ENCODE assay signal across 13 cellular contexts in the genomic region with DNA sequence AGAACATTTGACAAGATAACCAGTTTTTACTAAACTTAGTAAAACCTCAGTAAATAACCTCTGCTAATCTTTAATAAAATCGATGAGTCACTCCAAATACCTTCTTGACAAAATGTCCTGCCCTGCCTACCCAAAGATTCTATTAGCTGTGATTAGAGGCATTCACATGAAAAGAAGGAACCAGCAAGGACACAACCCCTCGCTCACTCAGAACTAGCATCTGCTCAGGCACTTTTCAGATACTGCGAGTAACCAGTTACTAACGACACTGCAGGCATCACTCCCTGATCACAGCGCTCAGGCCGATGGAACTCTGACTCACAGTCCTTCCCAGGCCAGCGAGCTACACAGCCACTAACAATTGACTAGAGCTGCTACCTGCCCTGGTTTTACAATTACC. TPM values are rescaled to one million over a fixed set of nuclear protein-coding genes. Genes with fewer than 3 reads are reported as not detected.
A peak's percentile ranks its signal among the peaks of the same experiment; 100 is the strongest.
DNase-seq lines count a peak whose midpoint lies in the region; ATAC-seq and TF ChIP-seq lines count a peak whose summit lies in the region.
"Had no signal": no experiment of that assay in that cellular context is flagged by ENCODE, and none has a peak within 500 bp of the region (broad histone marks: within the 10 kb centered on the region; RNA-seq: fewer than 3 reads in every experiment).

No MANE protein-coding gene starts in this region.

- H3K4me1 Mint-ChIP-seq in HFFc6 (ENCODE audit: low read depth) = peaks cover 54% of the 10 kb centered on the region

- peaks cover 47% of the 10 kb centered on the region for H3K36me3 Mint-ChIP-seq in HFFc6 (ENCODE audit: low read depth)

- peak overlapping the region; percentile 84 for H3K27ac Mint-ChIP-seq in HFFc6
- H3K27ac Mint-ChIP-seq: T-helper 1 cell treated with Interleukin-12 subunit alpha and Interleukin-12 subunit beta and Interleukin-4 antibody, amounts not matched to agents 30 μg/mL and 1 μg/mL, for 36 hours had no signal

- H3K4me3 Mint-ChIP-seq in HFFc6 = peak overlapping the region; percentile 59
- H3K4me3 Mint-ChIP-seq: activated T-helper 1 cell treated with anti-CD3 and anti-CD28 coated beads, Interleukin-12 subunit alpha, Interleukin-12 subunit beta, Interleukin-2, Interleukin-4 antibody, amounts not matched to agents 30 ng/mL and 10 ng/mL and 1 ng/mL, durations not matched to agents 14 hours and 24 hours and 36 hours; T-helper 1 cell treated with Interleukin-12 subunit alpha and Interleukin-12 subunit beta and Interleukin-4 antibody, amounts not matched to agents 30 μg/mL and 1 μg/mL, for 36 hours had no signal

- H3K27me3 Mint-ChIP-seq in HFFc6 (ENCODE audit: insufficient read depth) = peaks cover 1% of the 10 kb centered on the region; the same call in 1 of the 2 replicates

- DNase-seq in AG10803 (ENCODE audit: low read depth) = peak; percentile 24
- DNase-seq in HFFc6 = peak; percentile 80
- peak; percentile 55 for DNase-seq in amniotic epithelial cell (ENCODE audit: low read depth)
- peak; percentile 56 for DNase-seq in kidney epithelial cell (ENCODE audit: low read depth)
- no peak for DNase-seq in gastrocnemius medialis
- no peak for DNase-seq in activated CD8-positive, alpha-beta memory T cell treated with anti-CD3 and anti-CD28 coated beads for 24 hours
- no peak for DNase-seq in GM19238 (ENCODE audit: insufficient read length, low spot score)
- DNase-seq in medulla oblongata (ENCODE audit: extremely low spot score) = no peak
- DNase-seq: effector CD8-positive, alpha-beta T cell; NCI-H526 had no signal

- in situ Hi-C loops in gastrocnemius medialis (cut with MboI; ENCODE audit: low sequenced_read_pairs in 4 of 4) = no loop called here

- H3K36me3 ChIP-seq in kidney epithelial cell (ENCODE audit: control insufficient read depth, insufficient read depth, low read length) = peaks cover 1% of the 10 kb centered on the region
- peaks cover 3 to 61% of the 10 kb centered on the region in 2 donors for H3K36me3 ChIP-seq in gastrocnemius medialis

- H3K27me3 ChIP-seq in kidney epithelial cell (ENCODE audit: control insufficient read depth, insufficient read depth, low read length) (no peaks in the 10 kb centered on the region), gastrocnemius medialis (no peaks in the 10 kb centered on the region)
- H3K27me3 ChIP-seq: right atrium auricular region had no signal

- H3K9me3 ChIP-seq in gastrocnemius medialis = no peaks in the 10 kb centered on the region
- H3K9me3 ChIP-seq: right atrium auricular region had no signal

- H3K27ac ChIP-seq in gastrocnemius medialis = no peak overlapping the region
- H3K27ac ChIP-seq: right atrium auricular region had no signal

- no peak for TF ChIP-seq CTCF in AG10803 (conservative IDR thresholded peaks at IDR 0.05; ENCODE audit: low read length)
- no peak for TF ChIP-seq CTCF in HFFc6 (IDR thresholded peaks at IDR 0.05)
- TF ChIP-seq CTCF in kidney epithelial cell (IDR thresholded peaks at IDR 0.05; ENCODE audit: insufficient read depth, low read length, poor library complexity, severe bottlenecking) = no peak
- no peak for TF ChIP-seq CTCF in gastrocnemius medialis (IDR thresholded peaks at IDR 0.05 in 4 of 5, conservative IDR thresholded peaks at IDR 0.05 in 1 of 5)

- H3K9me3 Mint-ChIP-seq in HFFc6 = no peaks in the 10 kb centered on the region
- H3K9me3 Mint-ChIP-seq: activated T-helper 1 cell treated with anti-CD3 and anti-CD28 coated beads, Interleukin-12 subunit alpha, Interleukin-12 subunit beta, Interleukin-2, Interleukin-4 antibody, amounts not matched to agents 30 ng/mL and 10 ng/mL and 1 ng/mL, durations not matched to agents 14 hours and 24 hours and 36 hours; T-helper 1 cell treated with Interleukin-12 subunit alpha and Interleukin-12 subunit beta and Interleukin-4 antibody, amounts not matched to agents 30 μg/mL and 1 μg/mL, for 36 hours had no signal

- no peak for ATAC-seq in gastrocnemius medialis

- TF ChIP-seq POLR2A in gastrocnemius medialis (IDR thresholded peaks at IDR 0.05) = no peak

- intact Hi-C loops in gastrocnemius medialis (cut with DNase I; ENCODE audit: low total_unique reads) = loop anchor here (10.0 kb wide), 1 partner anchor 75 kb away; no protein-coding TSS in a partner anchor

- no peak overlapping the region for H3K4me3 ChIP-seq in AG10803 (ENCODE audit: low read length)
- no peak overlapping the region for H3K4me3 ChIP-seq in kidney epithelial cell (ENCODE audit: low read depth, low read length)
- H3K4me3 ChIP-seq in gastrocnemius medialis = no peak overlapping the region
- H3K4me3 ChIP-seq: right atrium auricular region had no signal

- no peaks in the 10 kb centered on the region for H3K4me1 ChIP-seq in gastrocnemius medialis

RNA-seq across cellular contexts. Expression of gene PELP1, which starts 24.3 kb away (rescaled TPM):
- 10 to 100 TPM; 52.8 to 64.9 (median 60.5) TPM for total RNA-seq in HFFc6 (2021; fragmentation: NEBNext Ultra II Directional; extraction: Animal tissue kit (Norgen Biotek cat#: 25700))
- total RNA-seq in kidney epithelial cell (33.8 and 46.2 TPM in 2 replicates), gastrocnemius medialis (10 to 100 TPM; 31.5 to 46.8 (median 35.6) TPM)

RNA-seq across cellular contexts. Expression of gene ARRB2, which starts 30.8 kb away (rescaled TPM):
- total RNA-seq in HFFc6 (2021; fragmentation: NEBNext Ultra II Directional; extraction: Animal tissue kit (Norgen Biotek cat#: 25700)) = 10 to 100 TPM in 2 of 6 experiments, 1 to 10 TPM in 4; 8.0 to 10.7 (median 9.1) TPM
- total RNA-seq in kidney epithelial cell (5.8 and 6.8 TPM in 2 replicates), gastrocnemius medialis (10 to 100 TPM in 1 of 4 donors, 1 to 10 TPM in 3; 5.5 to 11.8 (median 7.8) TPM)

RNA-seq across cellular contexts. Expression of gene ALOX15, which starts 38.2 kb away (rescaled TPM):
- not detected for total RNA-seq in HFFc6 (2021; fragmentation: NEBNext Ultra II Directional; extraction: Animal tissue kit (Norgen Biotek cat#: 25700))
- total RNA-seq in kidney epithelial cell = not detected in 2 replicates
- total RNA-seq in gastrocnemius medialis = not detected
- total RNA-seq: activated T-helper 1 cell treated with anti-CD3 and anti-CD28 coated beads, Interleukin-12 subunit alpha, Interleukin-12 subunit beta, Interleukin-2, Interleukin-4 antibody, amounts not matched to agents 30 ng/mL and 10 ng/mL and 1 ng/mL, durations not matched to agents 14 hours and 24 hours and 36 hours had no signal

RNA-seq across cellular contexts. Expression of gene MED11, which starts 51.6 kb away (rescaled TPM):
- total RNA-seq in HFFc6 (2021; fragmentation: NEBNext Ultra II Directional; extraction: Animal tissue kit (Norgen Biotek cat#: 25700)) = 10 to 100 TPM; 15.3 to 19.1 (median 17.4) TPM
- total RNA-seq in kidney epithelial cell (19.1 and 23.6 TPM in 2 replicates), gastrocnemius medialis (10 to 100 TPM; 29.4 to 58.5 (median 44.8) TPM)

RNA-seq across cellular contexts. Expression of gene ZMYND15, which starts 60.0 kb away (rescaled TPM):
- not detected for total RNA-seq in HFFc6 (2021; fragmentation: NEBNext Ultra II Directional; extraction: Animal tissue kit (Norgen Biotek cat#: 25700))
- total RNA-seq in kidney epithelial cell (1.4 and 2.9 TPM in 2 replicates), gastrocnemius medialis (not detected)

Comparison
In these comparisons a context has a peak if more than half of its experiments do, and no peak if none do; other contexts are left out.
1. DNase-seq: peak in AG10803 (single experiment), HFFc6 (single experiment), amniotic epithelial cell (single experiment) and kidney epithelial cell (single experiment); none in gastrocnemius medialis (0 of 2), activated CD8-positive, alpha-beta memory T cell treated with anti-CD3 and anti-CD28 coated beads for 24 hours (single experiment), GM19238 (single experiment) and medulla oblongata (single experiment).